In the genomic region with DNA sequence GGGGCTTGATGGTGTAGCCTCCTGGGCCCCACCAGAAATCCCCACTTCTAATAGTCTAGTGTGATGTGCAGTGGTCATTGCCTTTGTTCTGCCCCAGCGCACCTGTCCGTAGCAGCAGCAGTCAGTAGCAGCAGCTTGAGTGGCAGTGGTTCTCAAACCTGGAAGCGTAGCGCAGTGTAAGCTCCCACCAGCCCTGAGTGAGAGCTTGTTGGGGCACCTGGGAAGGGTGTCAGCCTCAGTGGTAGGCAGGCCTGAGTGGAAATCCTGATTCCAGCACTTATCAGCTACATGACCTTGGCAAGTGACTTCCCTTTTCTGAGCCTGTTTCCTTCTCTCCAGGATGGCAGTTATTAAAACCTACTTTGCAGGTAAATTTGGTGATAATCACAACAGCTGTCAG, we compare ENCODE assay signal across 9 cellular contexts. TPM values are rescaled to one million over a fixed set of nuclear protein-coding genes. Genes with fewer than 3 reads are reported as not detected.
"Had no signal": no experiment of that assay in that cellular context is flagged by ENCODE, and none has a peak within 500 bp of the region (broad histone marks: within the 10 kb centered on the region; RNA-seq: fewer than 3 reads in every experiment).

No MANE protein-coding gene starts in this region.

- H3K4me3 ChIP-seq: GM23248, GM23338, HAP-1 had no signal

- H3K27ac ChIP-seq: GM23248 had no signal

- ATAC-seq: GM23338, HCT116 had no signal

- DNase-seq: GM23248, GOT3, H7, H9, HCEC 1CT, HFFc6 had no signal

- H3K9me3 ChIP-seq: HAP-1 had no signal

- H3K4me1 ChIP-seq: HAP-1 had no signal

RNA-seq across cellular contexts. Expression of a gene that starts 41.6 kb away (rescaled TPM):
- total RNA-seq: GM23248, HFFc6 had no signal
